10 cellular contexts compared by ENCODE assay signal in genomic region chr6:157561929-157562810, GRCh38.
DNase-seq lines count a peak whose midpoint lies in the region; ATAC-seq and TF ChIP-seq lines count a peak whose summit lies in the region.
"Had no signal": no experiment of that assay in that cellular context is flagged by ENCODE, and none has a peak within 500 bp of the region (broad histone marks: within the 10 kb centered on the region; RNA-seq: fewer than 3 reads in every experiment).

No MANE protein-coding gene starts in this region.

- H3K4me1 ChIP-seq in HAP-1 (no peaks in the 10 kb centered on the region), mesendoderm (ENCODE audit: control insufficient read depth, low read depth, low read length) (no peaks in the 10 kb centered on the region), endodermal cell (ENCODE audit: control insufficient read depth, insufficient read depth, low read length) (no peaks in the 10 kb centered on the region)
- H3K4me1 ChIP-seq: parathyroid adenoma had no signal

- no peak overlapping the region for H2BK120ac ChIP-seq in mesendoderm (ENCODE audit: low read depth, low read length)

- H3K18ac ChIP-seq in mesendoderm (ENCODE audit: low read length): no peak overlapping the region

- no peak overlapping the region for H3K56ac ChIP-seq in mesendoderm (ENCODE audit: low read length)

- no peak overlapping the region for H3K4ac ChIP-seq in mesendoderm (ENCODE audit: low read depth, low read length)

- H2AK5ac ChIP-seq in mesendoderm (ENCODE audit: low read length): no peak overlapping the region

- no peak overlapping the region for H3K4me2 ChIP-seq in mesendoderm (ENCODE audit: low read length)

- no peak overlapping the region for H3K23ac ChIP-seq in mesendoderm (ENCODE audit: low read length)

- H3K9ac ChIP-seq in mesendoderm (ENCODE audit: low read length): no peak overlapping the region
- no peak overlapping the region for H3K9ac ChIP-seq in endodermal cell (ENCODE audit: extremely low read depth, low read length, poor library complexity, severe bottlenecking)
- H3K9ac ChIP-seq: parathyroid adenoma had no signal

- in situ Hi-C loops in HAP-1 (cut with MboI; ENCODE audit: low sequenced_read_pairs): no loop called here

- no peaks in the 10 kb centered on the region for H3K27me3 ChIP-seq in HAP-1 (ENCODE audit: low read depth)
- no peaks in the 10 kb centered on the region for H3K27me3 ChIP-seq in mesendoderm (ENCODE audit: insufficient read depth, low read length, poor library complexity)
- H3K27me3 ChIP-seq in endodermal cell (ENCODE audit: control insufficient read depth, insufficient read depth, low read length, poor library complexity, severe bottlenecking): no peaks in the 10 kb centered on the region

- DNase-seq in naive B cell (peak; percentile 81), HAP-1 (ENCODE audit: low spot score in 2 of 2) (no peak), NCI-H2029 treated with DMSO at 0.1 percent for 48 hours (lab: John Stamatoyannopoulos, UW) (no peak), mesendoderm (no peak), endodermal cell (no peak)

- H3K27ac ChIP-seq in mesendoderm (ENCODE audit: low read depth, low read length): no peak overlapping the region
- H3K27ac ChIP-seq in endodermal cell (ENCODE audit: low read depth, low read length): no peak overlapping the region
- H3K27ac ChIP-seq: parathyroid adenoma, SK-N-MC had no signal

- ATAC-seq in GM18520 (IDR thresholded peaks at IDR 0.05; ENCODE audit: unreplicated experiment): peak; percentile 29
- peak; percentile 47 for ATAC-seq in GM21529 (IDR thresholded peaks at IDR 0.05; ENCODE audit: unreplicated experiment)
- ATAC-seq in HG03439 (IDR thresholded peaks at IDR 0.05; ENCODE audit: unreplicated experiment): peak; percentile 49
- ATAC-seq in naive B cell (ENCODE audit: low read depth in 2 of 2): peak; percentile 72 to 74

- H3K9me3 ChIP-seq in HAP-1 (no peaks in the 10 kb centered on the region), endodermal cell (ENCODE audit: control insufficient read depth, low read length) (no peaks in the 10 kb centered on the region)

- no peaks in the 10 kb centered on the region for H3K9me3 Mint-ChIP-seq in naive B cell
- no peaks in the 10 kb centered on the region for H3K9me3 Mint-ChIP-seq in endodermal cell

- peak overlapping the region; percentile 92 to 98 (median 96) for H3K27ac Mint-ChIP-seq in naive B cell
- no peak overlapping the region for H3K27ac Mint-ChIP-seq in endodermal cell

- no peak overlapping the region for H2BK5ac ChIP-seq in mesendoderm (ENCODE audit: low read length)

- H3K4me3 ChIP-seq in HAP-1 (no peak overlapping the region), mesendoderm (ENCODE audit: low read length) (no peak overlapping the region), endodermal cell (ENCODE audit: low read length) (no peak overlapping the region)
- H3K4me3 ChIP-seq: SK-N-MC had no signal

- H3K36me3 ChIP-seq in HAP-1 (replicated peaks) (no peaks in the 10 kb centered on the region), mesendoderm (ENCODE audit: control insufficient read depth, insufficient read depth, low read length) (no peaks in the 10 kb centered on the region), endodermal cell (ENCODE audit: control insufficient read depth, insufficient read depth, low read length) (no peaks in the 10 kb centered on the region)

- no peaks in the 10 kb centered on the region for H3K79me1 ChIP-seq in mesendoderm (ENCODE audit: low read length)

- no CpG with 5 or more reads among the region's 15 CpGs for WGBS in mesendoderm (ENCODE audit: extremely low coverage, insufficient coverage, low lambda C conversion rate)
- 92 to 94% methylated on average over 12 to 15 of the region's 15 CpGs for WGBS in endodermal cell (ENCODE audit: insufficient coverage in 1 of 2, insufficient read length in 1 of 2), 2 experiments

- no peak overlapping the region for H2BK15ac ChIP-seq in mesendoderm (replicated peaks; ENCODE audit: low read depth)

- no peak overlapping the region for H4K5ac ChIP-seq in mesendoderm (ENCODE audit: low read length)

- peak overlapping the region; percentile 54 to 90 (median 78) for H3K4me3 Mint-ChIP-seq in naive B cell
- no peak overlapping the region for H3K4me3 Mint-ChIP-seq in endodermal cell

- no peaks in the 10 kb centered on the region for H3K79me2 ChIP-seq in mesendoderm (ENCODE audit: control insufficient read depth, insufficient read depth, low read length)

- H4K8ac ChIP-seq in mesendoderm (ENCODE audit: low read depth, low read length): no peak overlapping the region

- no peaks in the 10 kb centered on the region for H3K27me3 Mint-ChIP-seq in naive B cell
- H3K27me3 Mint-ChIP-seq in endodermal cell (ENCODE audit: insufficient read depth): no peaks in the 10 kb centered on the region

- H3K4me1 Mint-ChIP-seq in naive B cell: peaks cover 74 to 99% (median 93%) of the 10 kb centered on the region in 3 donors
- H3K4me1 Mint-ChIP-seq in endodermal cell: no peaks in the 10 kb centered on the region

- H3K36me3 Mint-ChIP-seq in naive B cell (no peaks in the 10 kb centered on the region), endodermal cell (ENCODE audit: low read depth) (no peaks in the 10 kb centered on the region)

- TF ChIP-seq CTCF in endodermal cell (conservative IDR thresholded peaks at IDR 0.05): no peak
